In the genomic region with DNA sequence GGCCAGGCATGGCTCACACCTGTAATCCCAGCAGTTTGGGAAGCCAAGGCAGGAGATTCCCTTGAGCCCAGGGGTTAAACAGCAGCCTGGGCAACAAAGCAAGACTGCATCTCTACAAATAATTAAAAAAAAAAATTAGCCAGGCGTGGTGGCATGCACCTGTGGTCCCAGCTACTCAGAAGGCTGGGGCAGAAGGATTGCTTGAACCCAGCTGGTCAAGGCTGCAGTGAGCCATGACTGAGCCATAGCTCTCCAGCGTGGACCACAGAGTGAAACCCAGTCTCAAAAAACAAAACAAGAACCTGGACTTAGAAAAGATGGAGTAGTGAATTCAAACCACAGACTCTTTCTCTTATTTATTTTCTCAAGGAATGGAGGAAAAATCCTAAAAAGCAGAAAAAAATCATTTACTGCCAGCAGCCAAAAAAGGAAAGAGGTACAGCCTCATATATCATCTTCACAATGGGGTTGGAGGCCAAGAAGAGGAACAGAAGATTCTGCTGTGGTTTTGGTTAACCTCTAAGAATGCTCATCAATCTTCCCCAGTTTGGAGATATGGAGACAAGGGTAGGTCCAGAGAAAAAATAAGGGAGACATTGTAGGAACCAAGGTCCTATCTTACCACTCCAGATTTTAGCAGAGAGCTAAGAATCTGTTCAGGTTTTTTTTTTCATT, we compare ENCODE assay signal across 13 cellular contexts. TPM values are rescaled to one million over a fixed set of nuclear protein-coding genes. Genes with fewer than 3 reads are reported as not detected.
A peak's percentile ranks its signal among the peaks of the same experiment; 100 is the strongest.
DNase-seq lines count a peak whose midpoint lies in the region; ATAC-seq lines count a peak whose summit lies in the region.
"Had no signal": no experiment of that assay in that cellular context is flagged by ENCODE, and none has a peak within 500 bp of the region (broad histone marks: within the 10 kb centered on the region; RNA-seq: fewer than 3 reads in every experiment).

No MANE protein-coding gene starts in this region.

- no peaks in the 10 kb centered on the region for H3K27me3 ChIP-seq in CD4-positive, alpha-beta memory T cell (ENCODE audit: insufficient read depth, low read length)
- H3K27me3 ChIP-seq: sigmoid colon had no signal

- no peak overlapping the region for H3K27ac ChIP-seq in CD4-positive, alpha-beta memory T cell (ENCODE audit: low read depth, low read length)
- H3K27ac ChIP-seq: sigmoid colon had no signal

- H3K4me1 Mint-ChIP-seq in CD4-positive, alpha-beta memory T cell: no peaks in the 10 kb centered on the region

- H3K4me1 ChIP-seq in CD4-positive, alpha-beta memory T cell (ENCODE audit: insufficient read depth, low read length): no peaks in the 10 kb centered on the region
- H3K4me1 ChIP-seq: sigmoid colon had no signal

- POLR2A ChIA-PET in CD4-positive, alpha-beta memory T cell (lab: Charles Lee; ENCODE audit: partially characterized antibody): no interaction called here

- no peaks in the 10 kb centered on the region for H3K9me3 ChIP-seq in CD4-positive, alpha-beta memory T cell (ENCODE audit: control insufficient read depth in 1 of 2, low read length in 2 of 2)
- H3K9me3 ChIP-seq: sigmoid colon had no signal

- H3K4me3 ChIP-seq in CD4-positive, alpha-beta memory T cell (ENCODE audit: low read length in 2 of 2): no peak overlapping the region
- H3K4me3 ChIP-seq: sigmoid colon had no signal

- DNase-seq in amniotic epithelial cell (ENCODE audit: low read depth) (peak; percentile 69), germinal center (ENCODE audit: low spot score) (no peak), putamen (ENCODE audit: low spot score) (no peak), NCI-H345 treated with DMSO at 0.1 percent for 48 hours (lab: John Stamatoyannopoulos, UW; ENCODE audit: unreplicated experiment) (no peak)
- no peak for DNase-seq in CD4-positive, alpha-beta memory T cell
- DNase-seq: DMS 273 treated with DMSO at 0.1 percent for 48 hours, GOT3, NCI-H1417 treated with DMSO at 0.1 percent for 48 hours, sigmoid colon had no signal

- H3K36me3 Mint-ChIP-seq in CD4-positive, alpha-beta memory T cell: no peaks in the 10 kb centered on the region

- no peak overlapping the region for H3K27ac Mint-ChIP-seq in CD4-positive, alpha-beta memory T cell

- peak; percentile 89 for ATAC-seq in GM18867 (IDR thresholded peaks at IDR 0.05; ENCODE audit: unreplicated experiment)
- ATAC-seq in HG02571 (IDR thresholded peaks at IDR 0.05; ENCODE audit: unreplicated experiment): peak; percentile 80
- peak; percentile 80 for ATAC-seq in HG03457 (IDR thresholded peaks at IDR 0.05; ENCODE audit: unreplicated experiment)
- ATAC-seq: Right ventricle myocardium inferior had no signal

- peaks cover 0 to under 1% of the 10 kb centered on the region in 2 donors for H3K27me3 Mint-ChIP-seq in CD4-positive, alpha-beta memory T cell

- CTCF ChIA-PET in CD4-positive, alpha-beta memory T cell (lab: Charles Lee; ENCODE audit: partially characterized antibody): no interaction called here

- H3K36me3 ChIP-seq in CD4-positive, alpha-beta memory T cell (ENCODE audit: insufficient read depth, low read length): no peaks in the 10 kb centered on the region
- H3K36me3 ChIP-seq: sigmoid colon had no signal

- no peak overlapping the region for H3K4me3 Mint-ChIP-seq in CD4-positive, alpha-beta memory T cell

- H3K9me3 Mint-ChIP-seq in CD4-positive, alpha-beta memory T cell: peaks cover 0 to 3% (median 0%) of the 10 kb centered on the region in 8 donors

- intact Hi-C loops in CD4-positive, alpha-beta memory T cell (cut with micrococcal nuclease): no loop called here

RNA-seq across cellular contexts. Expression of gene MYO10, which starts 40.0 kb away (rescaled TPM):
- under 1 TPM in 1 of 2 experiments, not detected in 1; 0.17 TPM for total RNA-seq in CD4-positive, alpha-beta memory T cell
- polyA plus RNA-seq in CD4-positive, alpha-beta memory T cell: under 1 TPM in 1 of 2 donors, not detected in 1; 0.05 TPM
